Comparison of ENCODE assay signal across 25 cellular contexts in the genomic region with DNA sequence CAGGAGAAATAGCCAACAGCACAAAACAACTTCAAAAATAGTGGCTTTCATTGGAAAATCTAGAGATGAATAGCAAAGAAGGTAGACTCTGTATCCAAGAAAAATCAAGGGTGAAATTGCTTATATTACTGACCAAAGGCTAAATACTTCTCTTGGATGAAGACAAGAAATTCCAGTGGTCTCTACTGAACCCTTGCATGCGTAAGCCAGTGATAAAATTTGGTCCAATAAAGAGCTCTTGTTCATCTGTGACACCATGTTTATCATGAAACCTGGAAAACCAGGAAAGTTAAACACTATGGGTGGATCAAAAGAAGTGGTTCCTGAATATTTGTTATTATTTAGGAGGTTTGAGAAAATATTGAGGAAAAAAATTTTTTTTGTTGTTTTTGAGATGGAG. TPM values are rescaled to one million over a fixed set of nuclear protein-coding genes. Genes with fewer than 3 reads are reported as not detected.
"Had no signal": no experiment of that assay in that cellular context is flagged by ENCODE, and none has a peak within 500 bp of the region (broad histone marks: within the 10 kb centered on the region; RNA-seq: fewer than 3 reads in every experiment).

No MANE protein-coding gene starts in this region.

- H3K27me3 Mint-ChIP-seq: activated CD4-positive, alpha-beta memory T cell treated with anti-CD3 and anti-CD28 coated beads for 36 hours; activated naive CD8-positive, alpha-beta T cell treated with anti-CD3 and anti-CD28 coated beads, Interleukin-2, amount 50 U/mL, for 24 hours; central memory CD8-positive, alpha-beta T cell had no signal

- H3K27me3 ChIP-seq: adrenal gland, colonic mucosa had no signal

- H3K4me1 Mint-ChIP-seq: activated B cell treated with CpG ODN at 0.5 μM for 24 hours; activated CD8-positive, alpha-beta memory T cell treated with anti-CD3 and anti-CD28 coated beads, Interleukin-2, amount 10 ng/mL, durations not matched to agents 7 days and 5 days; activated naive CD4-positive, alpha-beta T cell treated with anti-CD3 and anti-CD28 coated beads, Interleukin-2, amount 50 U/mL, for 24 hours; activated naive CD8-positive, alpha-beta T cell treated with anti-CD3 and anti-CD28 coated beads for 36 hours; activated naive CD8-positive, alpha-beta T cell treated with anti-CD3 and anti-CD28 coated beads, Interleukin-2, amount 50 U/mL, for 24 hours; central memory CD8-positive, alpha-beta T cell had no signal

- H3K36me3 Mint-ChIP-seq: activated CD4-positive, alpha-beta memory T cell treated with anti-CD3 and anti-CD28 coated beads for 36 hours; activated CD8-positive, alpha-beta memory T cell treated with anti-CD3 and anti-CD28 coated beads, Interleukin-2, amount 10 ng/mL, durations not matched to agents 7 days and 5 days; activated naive CD4-positive, alpha-beta T cell treated with anti-CD3 and anti-CD28 coated beads, Interleukin-2, amount 50 U/mL, for 24 hours; activated naive CD8-positive, alpha-beta T cell treated with anti-CD3 and anti-CD28 coated beads for 36 hours; brain had no signal

- H3K9me3 Mint-ChIP-seq: activated B cell treated with CpG ODN at 0.5 μM for 24 hours; activated CD4-positive, alpha-beta memory T cell treated with anti-CD3 and anti-CD28 coated beads for 36 hours; activated naive CD4-positive, alpha-beta T cell treated with anti-CD3 and anti-CD28 coated beads for 36 hours; activated naive CD4-positive, alpha-beta T cell treated with anti-CD3 and anti-CD28 coated beads, Interleukin-2, amount 50 U/mL, for 24 hours; activated naive CD8-positive, alpha-beta T cell treated with anti-CD3 and anti-CD28 coated beads, Interleukin-2, amount 50 U/mL, for 24 hours; activated T-helper 1 cell treated with anti-CD3 and anti-CD28 coated beads, Interleukin-12 subunit alpha, Interleukin-12 subunit beta, Interleukin-2, Interleukin-4 antibody, amounts not matched to agents 30 ng/mL and 10 ng/mL and 1 ng/mL, durations not matched to agents 14 hours and 24 hours and 36 hours; activated T-helper 2 cell treated with anti-CD3 and anti-CD28 coated beads, Interferon-gamma antibody, Interleukin-2, Interleukin-4, amounts not matched to agents 10 μg/mL and 5 μg/mL and 100 μg/mL, durations not matched to agents 14 hours and 24 hours and 36 hours; central memory CD8-positive, alpha-beta T cell had no signal

- H3K27ac Mint-ChIP-seq: activated B cell treated with CpG ODN at 0.5 μM for 24 hours; activated CD4-positive, alpha-beta memory T cell treated with anti-CD3 and anti-CD28 coated beads for 36 hours; activated CD8-positive, alpha-beta memory T cell treated with anti-CD3 and anti-CD28 coated beads, Interleukin-2, amount 10 ng/mL, durations not matched to agents 7 days and 5 days; activated CD8-positive, alpha-beta T cell treated with anti-CD3 and anti-CD28 coated beads, Interleukin-2, amount 10 ng/mL, durations not matched to agents 7 days and 5 days; activated naive CD4-positive, alpha-beta T cell treated with anti-CD3 and anti-CD28 coated beads for 36 hours; activated naive CD4-positive, alpha-beta T cell treated with anti-CD3 and anti-CD28 coated beads, Interleukin-2, amount 50 U/mL, for 24 hours; activated naive CD8-positive, alpha-beta T cell treated with anti-CD3 and anti-CD28 coated beads for 36 hours; activated naive CD8-positive, alpha-beta T cell treated with anti-CD3 and anti-CD28 coated beads, Interleukin-2, amount 50 U/mL, for 24 hours; activated T-helper 1 cell treated with anti-CD3 and anti-CD28 coated beads, Interleukin-12 subunit alpha, Interleukin-12 subunit beta, Interleukin-2, Interleukin-4 antibody, amounts not matched to agents 30 ng/mL and 10 ng/mL and 1 ng/mL, durations not matched to agents 14 hours and 24 hours and 36 hours; activated T-helper 2 cell treated with anti-CD3 and anti-CD28 coated beads, Interferon-gamma antibody, Interleukin-2, Interleukin-4, amounts not matched to agents 10 μg/mL and 5 μg/mL and 100 μg/mL, durations not matched to agents 14 hours and 24 hours and 36 hours had no signal

- H3K36me3 ChIP-seq: adrenal gland, colonic mucosa, WERI-Rb-1 had no signal

- H3K4me3 ChIP-seq: adrenal gland, colonic mucosa had no signal

- H3K27ac ChIP-seq: adrenal gland, colonic mucosa, WERI-Rb-1 had no signal

- ATAC-seq: activated CD4-positive, CD25-positive, alpha-beta regulatory T cell treated with anti-CD3 and anti-CD28 coated beads, Interleukin-2, amount 50 U/mL, for 24 hours; activated CD8-positive, alpha-beta memory T cell treated with anti-CD3 and anti-CD28 coated beads, Interleukin-2, amount 10 ng/mL, durations not matched to agents 7 days and 5 days; activated CD8-positive, alpha-beta T cell treated with anti-CD3 and anti-CD28 coated beads, Interleukin-2, amount 10 ng/mL, durations not matched to agents 7 days and 5 days; activated naive CD8-positive, alpha-beta T cell treated with anti-CD3 and anti-CD28 coated beads, Interleukin-2, amount 50 U/mL, for 24 hours had no signal

- DNase-seq: activated B cell treated with CpG ODN at 0.5 μM for 24 hours; activated CD4-positive, alpha-beta memory T cell treated with anti-CD3 and anti-CD28 coated beads for 36 hours; activated CD4-positive, alpha-beta T cell treated with anti-CD3 and anti-CD28 coated beads for 48 hours; activated CD8-positive, alpha-beta memory T cell treated with anti-CD3 and anti-CD28 coated beads, Interleukin-2, amount 10 ng/mL, durations not matched to agents 7 days and 5 days; activated CD8-positive, alpha-beta memory T cell treated with anti-CD3 and anti-CD28 coated beads, Interleukin-2, amount 50 U/mL, for 4 hours; activated CD8-positive, alpha-beta T cell treated with anti-CD3 and anti-CD28 coated beads, Interleukin-2, amount 10 ng/mL, durations not matched to agents 7 days and 5 days; activated effector memory CD4-positive, alpha-beta T cell treated with anti-CD3 and anti-CD28 coated beads, Interleukin-2, amount 50 U/mL, for 16 hours; activated naive CD4-positive, alpha-beta T cell treated with anti-CD3 and anti-CD28 coated beads for 36 hours; activated naive CD8-positive, alpha-beta T cell treated with anti-CD3 and anti-CD28 coated beads for 36 hours; activated naive CD8-positive, alpha-beta T cell treated with anti-CD3 and anti-CD28 coated beads, Interleukin-2, amount 50 U/mL, for 24 hours; activated T-cell treated with anti-CD3 and anti-CD28 coated beads, Interleukin-2, amount 50 U/mL, for 1 hour; activated T-cell treated with anti-CD3 and anti-CD28 coated beads, Interleukin-2, amount 50 U/mL, for 48 hours; aorta; colonic mucosa; effector CD8-positive, alpha-beta T cell; foreskin fibroblast; T-helper 2 cell; WERI-Rb-1 had no signal

- H3K4me3 Mint-ChIP-seq: activated B cell treated with CpG ODN at 0.5 μM for 24 hours; activated CD4-positive, alpha-beta memory T cell treated with anti-CD3 and anti-CD28 coated beads for 36 hours; activated CD8-positive, alpha-beta memory T cell treated with anti-CD3 and anti-CD28 coated beads, Interleukin-2, amount 10 ng/mL, durations not matched to agents 7 days and 5 days; activated CD8-positive, alpha-beta T cell treated with anti-CD3 and anti-CD28 coated beads, Interleukin-2, amount 10 ng/mL, durations not matched to agents 7 days and 5 days; activated naive CD4-positive, alpha-beta T cell treated with anti-CD3 and anti-CD28 coated beads for 36 hours; activated naive CD4-positive, alpha-beta T cell treated with anti-CD3 and anti-CD28 coated beads, Interleukin-2, amount 50 U/mL, for 24 hours; activated naive CD8-positive, alpha-beta T cell treated with anti-CD3 and anti-CD28 coated beads for 36 hours; activated naive CD8-positive, alpha-beta T cell treated with anti-CD3 and anti-CD28 coated beads, Interleukin-2, amount 50 U/mL, for 24 hours; activated T-helper 1 cell treated with anti-CD3 and anti-CD28 coated beads, Interleukin-12 subunit alpha, Interleukin-12 subunit beta, Interleukin-2, Interleukin-4 antibody, amounts not matched to agents 30 ng/mL and 10 ng/mL and 1 ng/mL, durations not matched to agents 14 hours and 24 hours and 36 hours; brain; central memory CD8-positive, alpha-beta T cell had no signal

- H3K9me3 ChIP-seq: adrenal gland, colonic mucosa had no signal

- H3K4me1 ChIP-seq: adrenal gland, colonic mucosa had no signal

RNA-seq across cellular contexts. Expression of gene SASH1, which starts 25.6 kb away (rescaled TPM):
- total RNA-seq: activated CD8-positive, alpha-beta T cell treated with anti-CD3 and anti-CD28 coated beads, Interleukin-2, amount 10 ng/mL, durations not matched to agents 7 days and 5 days; activated naive CD4-positive, alpha-beta T cell treated with anti-CD3 and anti-CD28 coated beads for 36 hours had no signal
